14 cellular contexts compared by ENCODE assay signal in genomic region chr1:54982739-54983138, GRCh38. TPM values are rescaled to one million over a fixed set of nuclear protein-coding genes. Genes with fewer than 3 reads are reported as not detected.
DNase-seq lines count a peak whose midpoint lies in the region; ATAC-seq and TF ChIP-seq lines count a peak whose summit lies in the region.
"Had no signal": no experiment of that assay in that cellular context is flagged by ENCODE, and none has a peak within 500 bp of the region (broad histone marks: within the 10 kb centered on the region; RNA-seq: fewer than 3 reads in every experiment).

No MANE protein-coding gene starts in this region.

- H3K4me1 Mint-ChIP-seq in chondrocyte (ENCODE audit: low read depth): peaks cover 13% of the 10 kb centered on the region

- H3K36me3 Mint-ChIP-seq in chondrocyte (ENCODE audit: low read depth): no peaks in the 10 kb centered on the region

- H3K4me3 Mint-ChIP-seq in chondrocyte (ENCODE audit: unreplicated experiment): no peak overlapping the region

- no peak overlapping the region for H3K27ac Mint-ChIP-seq in chondrocyte (ENCODE audit: unreplicated experiment)

- peak; percentile 69 for DNase-seq in D341Med (ENCODE audit: low spot score)
- DNase-seq in NCI-H1092 treated with DMSO at 0.1 percent for 48 hours (lab: John Stamatoyannopoulos, UW): peak; percentile 65
- DNase-seq in NCI-H510A (lab: John Stamatoyannopoulos, UW): peak; percentile 89
- no peak for DNase-seq in chondrocyte (ENCODE audit: low spot score)
- no peak for DNase-seq in Ammon's horn (ENCODE audit: low spot score)
- DNase-seq in GM19240 (ENCODE audit: insufficient read length, low spot score): no peak
- no peak for DNase-seq in HK-2 (ENCODE audit: unreplicated experiment)
- DNase-seq: activated CD4-positive, alpha-beta T cell treated with anti-CD3 and anti-CD28 coated beads, Interleukin-2, amount 50 U/mL, for 4 hours; activated effector memory CD4-positive, alpha-beta T cell treated with Interleukin-2 at 50 U/mL for 16 hours; sigmoid colon; stimulated activated naive CD4-positive, alpha-beta T cell treated with Interleukin-2 at 50 U/mL for 16 hours had no signal

- H3K27me3 Mint-ChIP-seq in chondrocyte (ENCODE audit: low read depth): peaks cover 29% of the 10 kb centered on the region

- peak; percentile 16 for TF ChIP-seq CTCF in chondrocyte (IDR thresholded peaks at IDR 0.05)

- no peak for ATAC-seq in HG02884 (IDR thresholded peaks at IDR 0.05; ENCODE audit: unreplicated experiment)

- H3K9me3 Mint-ChIP-seq in chondrocyte (ENCODE audit: low read depth): no peaks in the 10 kb centered on the region

RNA-seq across cellular contexts. Expression of gene TMEM61, which starts 2.3 kb away (rescaled TPM):
- total RNA-seq in chondrocyte: not detected in 3 replicates
- total RNA-seq: ascending aorta had no signal

RNA-seq across cellular contexts. Expression of gene BSND, which starts 16.0 kb away (rescaled TPM):
- total RNA-seq in chondrocyte: not detected in 3 replicates
- total RNA-seq: ascending aorta, lung, sigmoid colon had no signal

RNA-seq across cellular contexts. Expression of gene PCSK9, which starts 56.6 kb away (rescaled TPM):
- 0.41 to 0.60 TPM (median 0.53 TPM) in 3 replicates for total RNA-seq in chondrocyte
- total RNA-seq: ascending aorta had no signal

Comparison
In these comparisons a context has a peak if more than half of its experiments do, and no peak if none do; other contexts are left out.
1. DNase-seq: peak in D341Med (single experiment), NCI-H1092 treated with DMSO at 0.1 percent for 48 hours (single experiment) and NCI-H510A (single experiment); none in chondrocyte (single experiment), Ammon's horn (single experiment), GM19240 (single experiment) and HK-2 (single experiment).